ENCODE assay signal across 31 cellular contexts in the genomic region with DNA sequence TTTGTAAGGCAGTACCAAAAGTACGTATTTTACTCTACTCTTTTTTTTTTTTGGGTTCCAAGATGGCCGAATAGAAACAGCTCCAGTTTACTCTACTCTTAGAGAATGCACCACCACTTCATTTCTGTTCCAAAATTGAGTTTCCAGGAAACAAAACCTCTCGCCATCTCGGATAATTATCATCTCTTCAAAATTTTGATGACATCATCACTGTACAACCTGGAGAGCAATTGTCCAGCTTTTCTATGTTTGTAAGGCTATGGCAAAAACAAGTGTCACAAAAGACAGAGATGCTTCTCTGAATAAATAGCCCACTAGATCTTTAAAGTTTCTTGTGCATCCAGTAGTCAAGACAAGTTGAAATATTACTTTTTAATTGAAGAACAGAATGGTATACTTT.
"Had no signal": no experiment of that assay in that cellular context is flagged by ENCODE, and none has a peak within 500 bp of the region (broad histone marks: within the 10 kb centered on the region; RNA-seq: fewer than 3 reads in every experiment).

No MANE protein-coding gene starts in this region.

- H3K4me3 Mint-ChIP-seq: naive thymus-derived CD8-positive, alpha-beta T cell; natural killer cell treated with Interleukin-12 subunit alpha and Interleukin-12 subunit beta and Interleukin-15 and Interleukin-18, amount 100 ng/mL, for 72 hours; nephron progenitor cell; neural crest cell; stimulated activated memory B cell treated with anti-CD40 and anti-IgM and Interleukin-4, amounts not matched to agents 10 μg/mL and 1 μg/mL and 100 μg/mL, for 72 hours; stimulated activated naive CD8-positive, alpha-beta T cell treated with anti-CD3 and anti-CD28 coated beads, Interleukin-15, amount 100 ng/mL, for 72 hours; type B pancreatic cell had no signal

- H3K9me3 ChIP-seq: ovary, psoas muscle, testis, tibial artery, transverse colon, upper lobe of right lung, uterus had no signal

- H3K36me3 Mint-ChIP-seq: naive thymus-derived CD8-positive, alpha-beta T cell; natural killer cell treated with Interleukin-12 subunit alpha and Interleukin-12 subunit beta and Interleukin-15 and Interleukin-18, amount 100 ng/mL, for 72 hours; stimulated activated memory B cell treated with anti-CD40 and anti-IgM and Interleukin-4, amounts not matched to agents 10 μg/mL and 1 μg/mL and 100 μg/mL, for 72 hours; type B pancreatic cell had no signal

- H3K36me3 ChIP-seq: ovary, spleen, suprapubic skin, tibial artery, transverse colon, upper lobe of right lung, uterus had no signal

- H3K27me3 ChIP-seq: ovary, spleen, suprapubic skin, testis, tibial artery, transverse colon, upper lobe of right lung, uterus had no signal

- H3K4me1 Mint-ChIP-seq: naive thymus-derived CD8-positive, alpha-beta T cell; nephron progenitor cell; neural crest cell; stimulated activated memory B cell treated with anti-CD40 and anti-IgM and Interleukin-4, amounts not matched to agents 10 μg/mL and 1 μg/mL and 100 μg/mL, for 72 hours; stimulated activated naive CD8-positive, alpha-beta T cell treated with anti-CD3 and anti-CD28 coated beads, Interleukin-15, amount 100 ng/mL, for 72 hours had no signal

- H3K27ac ChIP-seq: ovary, parathyroid adenoma, psoas muscle, skin epidermis, spleen, suprapubic skin, testis, tibial artery, transverse colon, upper lobe of right lung, uterus had no signal

- H3K4me2 ChIP-seq: smooth muscle cell had no signal

- H3K9me3 Mint-ChIP-seq: nephron progenitor cell, neural crest cell, type B pancreatic cell had no signal

- H3K4me1 ChIP-seq: parathyroid adenoma, psoas muscle, spleen, suprapubic skin, testis, tibial artery, transverse colon, upper lobe of right lung, uterus had no signal

- H3K79me2 ChIP-seq: parathyroid adenoma had no signal

- DNase-seq: naive thymus-derived CD8-positive, alpha-beta T cell; nephron progenitor cell; occipital lobe; ovary; posterior cingulate gyrus; psoas muscle; right cardiac atrium; spleen; stimulated activated CD4-positive, alpha-beta T cell treated with anti-CD3 and anti-CD28 coated beads, Interleukin-12 subunit alpha, Interleukin-12 subunit beta, amount 100 ng/mL, for 4 hours; stimulated activated CD4-positive, alpha-beta T cell treated with anti-CD3 and anti-CD28 coated beads, Interleukin-1b, Interleukin-23, amount 100 ng/mL, for 48 hours; stimulated activated CD4-positive, alpha-beta T cell treated with anti-CD3 and anti-CD28 coated beads, Interleukin-4, amount 100 ng/mL, for 1 hour; stimulated activated CD4-positive, alpha-beta T cell treated with anti-CD3 and anti-CD28 coated beads, Interleukin-4, amount 100 ng/mL, for 4 hours; stimulated activated CD8-positive, alpha-beta memory T cell treated with anti-CD3 and anti-CD28 coated beads, Interleukin-4, amount 100 ng/mL, for 48 hours; stimulated activated naive CD4-positive, alpha-beta T cell; stimulated activated naive CD8-positive, alpha-beta T cell treated with anti-CD3 and anti-CD28 coated beads, Interleukin-15, amount 100 ng/mL, for 72 hours; stimulated activated naive CD8-positive, alpha-beta T cell treated with anti-CD3 and anti-CD28 coated beads, Interleukin-15, Interleukin-2, amounts not matched to agents 100 U/mL and 50 U/mL, for 24 hours; substantia nigra; testis; tibial artery; transverse colon; upper lobe of right lung; uterus had no signal

- H3K9ac ChIP-seq: parathyroid adenoma had no signal

- H2AFZ ChIP-seq: parathyroid adenoma had no signal

- H3K27ac Mint-ChIP-seq: naive thymus-derived CD8-positive, alpha-beta T cell; natural killer cell treated with Interleukin-12 subunit alpha and Interleukin-12 subunit beta and Interleukin-15 and Interleukin-18, amount 100 ng/mL, for 72 hours; nephron progenitor cell; progenitor cell of endocrine pancreas; stimulated activated memory B cell treated with anti-CD40 and anti-IgM and Interleukin-4, amounts not matched to agents 10 μg/mL and 1 μg/mL and 100 μg/mL, for 72 hours; stimulated activated naive CD8-positive, alpha-beta T cell treated with anti-CD3 and anti-CD28 coated beads, Interleukin-15, amount 100 ng/mL, for 72 hours; type B pancreatic cell had no signal

- H3K27me3 Mint-ChIP-seq: naive thymus-derived CD8-positive, alpha-beta T cell; natural killer cell treated with Interleukin-12 subunit alpha and Interleukin-12 subunit beta and Interleukin-15 and Interleukin-18, amount 100 ng/mL, for 72 hours; progenitor cell of endocrine pancreas; stimulated activated memory B cell treated with anti-CD40 and anti-IgM and Interleukin-4, amounts not matched to agents 10 μg/mL and 1 μg/mL and 100 μg/mL, for 72 hours; stimulated activated naive CD8-positive, alpha-beta T cell treated with anti-CD3 and anti-CD28 coated beads, Interleukin-15, amount 100 ng/mL, for 72 hours; type B pancreatic cell had no signal

- H3K4me3 ChIP-seq: ovary, psoas muscle, skin epidermis, smooth muscle cell, spleen, suprapubic skin, testis, tibial artery, transverse colon, upper lobe of right lung, uterus had no signal
